In the genomic region with DNA sequence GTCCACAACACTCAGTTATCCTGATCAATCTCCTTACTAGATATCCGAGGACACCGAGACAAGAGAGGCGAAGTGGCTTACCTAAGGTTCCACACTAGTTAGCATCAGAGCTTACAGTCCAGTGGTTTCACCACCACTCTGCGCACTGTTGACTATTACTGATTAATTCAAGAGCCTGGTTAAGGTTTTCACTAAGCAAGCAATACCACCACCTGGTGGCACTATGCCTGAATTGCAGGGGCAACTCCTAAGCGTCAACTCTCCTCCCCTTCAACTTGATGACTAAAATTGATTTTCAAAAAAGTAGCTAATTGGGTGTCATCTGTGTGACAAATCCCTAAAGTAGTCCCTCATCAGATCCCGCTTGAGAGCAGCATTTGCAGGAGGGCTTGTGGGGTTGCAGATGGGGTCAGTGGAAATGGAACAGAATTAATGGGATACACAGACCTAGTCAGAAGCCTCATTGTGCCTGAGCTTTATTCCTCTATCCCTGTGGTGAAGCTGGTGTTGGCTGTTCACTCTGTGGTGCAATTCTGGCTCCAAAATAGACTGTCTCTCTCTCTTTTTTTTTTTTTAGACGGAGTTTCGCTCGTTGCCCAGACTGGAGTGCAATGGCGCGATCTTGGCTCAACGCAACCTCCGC, we compare ENCODE assay signal across 1 cellular context.
TF ChIP-seq lines count a peak whose summit lies in the region.

No MANE protein-coding gene starts in this region.

TF ChIP-seq in SK-N-SH treated with all-trans-retinoic acid at 6 μM for 48 hours, 23 proteins besides CTCF, POLR2A, EP300 and RAD21 (continued from another document):
- TF ChIP-seq POU6F1 (CRISPR knock-in tag; IDR thresholded peaks at IDR 0.05; ENCODE audit: borderline replicate concordance, low read depth) (no peak), ZNF8 (CRISPR knock-in tag; IDR thresholded peaks at IDR 0.05) (no peak), TOX (CRISPR knock-in tag; IDR thresholded peaks at IDR 0.05; ENCODE audit: borderline replicate concordance) (no peak), ZFP3 (CRISPR knock-in tag; IDR thresholded peaks at IDR 0.05) (no peak), ESRRG (CRISPR knock-in tag; IDR thresholded peaks at IDR 0.05) (no peak), ZNF565 (CRISPR knock-in tag; conservative IDR thresholded peaks at IDR 0.05; ENCODE audit: low read depth) (no peak), ARNTL (CRISPR knock-in tag; IDR thresholded peaks at IDR 0.05; ENCODE audit: borderline replicate concordance, low read depth) (no peak), SNAI2 (CRISPR knock-in tag; IDR thresholded peaks at IDR 0.05) (no peak), ZFP30 (CRISPR knock-in tag; IDR thresholded peaks at IDR 0.05) (no peak), ISL1 (CRISPR knock-in tag; IDR thresholded peaks at IDR 0.05) (no peak), TCF4 (CRISPR knock-in tag; IDR thresholded peaks at IDR 0.05; ENCODE audit: borderline replicate concordance) (no peak), BACH2 (CRISPR knock-in tag; IDR thresholded peaks at IDR 0.05; ENCODE audit: borderline replicate concordance) (no peak), PPARA (CRISPR knock-in tag; IDR thresholded peaks at IDR 0.05; ENCODE audit: borderline replicate concordance) (no peak), TSHZ2 (CRISPR knock-in tag; IDR thresholded peaks at IDR 0.05) (no peak)
- TF ChIP-seq, protein P1, sequence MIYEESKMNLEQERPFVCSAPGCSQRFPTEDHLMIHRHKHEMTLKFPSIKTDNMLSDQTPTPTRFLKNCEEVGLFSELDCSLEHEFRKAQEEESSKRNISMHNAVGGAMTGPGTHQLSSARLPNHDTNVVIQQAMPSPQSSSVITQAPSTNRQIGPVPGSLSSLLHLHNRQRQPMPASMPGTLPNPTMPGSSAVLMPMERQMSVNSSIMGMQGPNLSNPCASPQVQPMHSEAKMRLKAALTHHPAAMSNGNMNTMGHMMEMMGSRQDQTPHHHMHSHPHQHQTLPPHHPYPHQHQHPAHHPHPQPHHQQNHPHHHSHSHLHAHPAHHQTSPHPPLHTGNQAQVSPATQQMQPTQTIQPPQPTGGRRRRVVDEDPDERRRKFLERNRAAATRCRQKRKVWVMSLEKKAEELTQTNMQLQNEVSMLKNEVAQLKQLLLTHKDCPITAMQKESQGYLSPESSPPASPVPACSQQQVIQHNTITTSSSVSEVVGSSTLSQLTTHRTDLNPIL (CRISPR knock-in tag; IDR thresholded peaks at IDR 0.05; ENCODE audit: low read depth), result no peak
- TF ChIP-seq, protein P2, sequence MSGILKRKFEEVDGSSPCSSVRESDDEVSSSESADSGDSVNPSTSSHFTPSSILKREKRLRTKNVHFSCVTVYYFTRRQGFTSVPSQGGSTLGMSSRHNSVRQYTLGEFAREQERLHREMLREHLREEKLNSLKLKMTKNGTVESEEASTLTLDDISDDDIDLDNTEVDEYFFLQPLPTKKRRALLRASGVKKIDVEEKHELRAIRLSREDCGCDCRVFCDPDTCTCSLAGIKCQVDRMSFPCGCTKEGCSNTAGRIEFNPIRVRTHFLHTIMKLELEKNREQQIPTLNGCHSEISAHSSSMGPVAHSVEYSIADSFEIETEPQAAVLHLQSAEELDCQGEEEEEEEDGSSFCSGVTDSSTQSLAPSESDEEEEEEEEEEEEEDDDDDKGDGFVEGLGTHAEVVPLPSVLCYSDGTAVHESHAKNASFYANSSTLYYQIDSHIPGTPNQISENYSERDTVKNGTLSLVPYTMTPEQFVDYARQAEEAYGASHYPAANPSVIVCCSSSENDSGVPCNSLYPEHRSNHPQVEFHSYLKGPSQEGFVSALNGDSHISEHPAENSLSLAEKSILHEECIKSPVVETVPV (CRISPR knock-in tag; IDR thresholded peaks at IDR 0.05), result no peak
